Comparison of ENCODE assay signal across 8 cellular contexts in the genomic region with DNA sequence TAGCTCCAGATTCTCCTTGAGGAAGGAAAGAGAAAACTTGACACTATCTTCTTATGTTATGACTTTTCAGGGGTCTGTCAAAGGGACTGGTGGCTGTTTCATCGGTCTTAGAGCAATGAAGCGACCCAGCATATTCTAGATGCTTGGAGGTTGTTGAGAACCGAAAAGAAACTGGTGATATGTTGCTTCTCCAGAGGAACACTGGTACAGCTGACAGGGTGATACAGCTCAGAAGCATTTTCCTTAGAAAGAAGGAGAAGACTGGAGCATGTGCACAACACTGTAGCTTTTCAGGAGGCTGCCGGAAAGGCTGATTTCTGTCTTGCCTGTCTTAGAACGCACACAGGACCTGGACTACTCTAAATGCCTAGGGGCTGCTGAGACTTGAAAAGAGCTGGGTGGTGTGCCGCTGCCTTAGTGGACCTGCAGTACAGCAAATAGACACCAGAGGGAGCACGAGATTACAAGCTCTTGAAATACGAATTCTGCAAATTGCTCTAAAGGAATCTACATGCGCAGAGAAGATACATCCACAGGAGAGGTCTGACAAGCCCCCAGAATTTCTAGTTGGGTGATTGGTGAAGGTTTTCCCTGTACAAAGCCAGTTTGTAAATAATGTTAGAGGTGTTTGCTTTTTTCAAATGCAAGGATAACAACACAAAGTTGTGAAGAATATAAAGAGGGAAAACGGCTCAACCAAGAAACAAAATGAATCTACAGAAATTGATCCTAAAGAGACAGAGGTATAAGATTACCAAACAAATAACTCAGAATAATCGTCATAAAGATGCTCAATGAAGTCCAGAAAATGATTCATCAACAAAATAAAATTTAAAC.
A peak's percentile ranks its signal among the peaks of the same experiment; 100 is the strongest.
DNase-seq lines count a peak whose midpoint lies in the region; ATAC-seq, FAIRE-seq and TF ChIP-seq lines count a peak whose summit lies in the region.

No MANE protein-coding gene starts in this region.

- H4K8ac ChIP-seq in H1 (ENCODE audit: extremely low read depth, insufficient read depth, low read length) (no peak overlapping the region), mesenchymal stem cell (ENCODE audit: low read length) (no peak overlapping the region)

- no peaks in the 10 kb centered on the region for H4K20me1 ChIP-seq in H1 (replicated peaks in 1 of 2; ENCODE audit: control insufficient read depth in 1 of 2, insufficient read depth in 2 of 2, low read length in 2 of 2)

- H3K4me3 ChIP-seq in H1 (ENCODE audit: extremely low read depth in 1 of 4, insufficient read depth in 2 of 4, low read depth in 3 of 4, low read length in 4 of 4) (no peak overlapping the region), mesenchymal stem cell (ENCODE audit: insufficient read depth in 1 of 2, low read depth in 1 of 2, low read length in 2 of 2) (no peak overlapping the region), suprapubic skin (no peak overlapping the region)

- H4K5ac ChIP-seq in H1 (ENCODE audit: insufficient read length, low read depth, low read length), result no peak overlapping the region

- H3K56ac ChIP-seq in H1 (replicated peaks; ENCODE audit: insufficient read length, low read depth, low read length), result no peak overlapping the region

- ATAC-seq in GM21526 (IDR thresholded peaks at IDR 0.05; ENCODE audit: low FRiP score, unreplicated experiment), result peak; percentile 82

- H2BK120ac ChIP-seq in H1 (replicated peaks; ENCODE audit: low read depth, low read length) (no peak overlapping the region), mesenchymal stem cell (ENCODE audit: low read depth, low read length) (no peak overlapping the region)

- no peak for TF ChIP-seq POLR2A in H1 (IDR thresholded peaks at IDR 0.05; ENCODE audit: control extremely low read depth in 1 of 2, low read depth in 2 of 2, low read length in 2 of 2)
- TF ChIP-seq POLR2A in suprapubic skin (IDR thresholded peaks at IDR 0.05), result no peak

- H3K18ac ChIP-seq in H1 (ENCODE audit: extremely low read depth, low read length), result no peak overlapping the region
- H3K18ac ChIP-seq in mesenchymal stem cell (ENCODE audit: low read depth in 1 of 2, low read length in 2 of 2), result no peak overlapping the region

- 28% methylated on average over 8 of the region's 11 CpGs; no CpG with 5 or more reads in 1 of the 2 experiments for WGBS in H1 (ENCODE audit: extremely low coverage in 1 of 2, insufficient coverage in 1 of 2, insufficient read length in 1 of 2, insufficient replicate concordance in 2 of 2, low coverage in 1 of 2, low lambda C conversion rate in 2 of 2, missing lambda C conversion rate in 1 of 2), 2 experiments
- WGBS in mesenchymal stem cell, result 34% methylated on average over 9 of the region's 11 CpGs
- 29% methylated on average over 11 of the region's 11 CpGs for WGBS in suprapubic skin

- H3K9ac ChIP-seq in H1 (replicated peaks in 1 of 4; ENCODE audit: extremely low read depth in 1 of 4, low read depth in 3 of 4, low read length in 3 of 4) (no peak overlapping the region), mesenchymal stem cell (ENCODE audit: low read length) (no peak overlapping the region)

- H2BK20ac ChIP-seq in H1 (ENCODE audit: low read length), result no peak overlapping the region

- no peak for TF ChIP-seq EP300 in H1 (IDR thresholded peaks at IDR 0.05; ENCODE audit: borderline replicate concordance in 1 of 2, low read depth in 2 of 2, low read length in 2 of 2)
- TF ChIP-seq EP300 in suprapubic skin (IDR thresholded peaks at IDR 0.05), result no peak

- H2BK5ac ChIP-seq in H1 (ENCODE audit: low read depth, low read length) (no peak overlapping the region), mesenchymal stem cell (ENCODE audit: low read depth, low read length, poor library complexity, severe bottlenecking) (no peak overlapping the region)

- H3K9me3 ChIP-seq in H1 (ENCODE audit: insufficient read depth in 2 of 2, low read depth in 1 of 2, low read length in 1 of 2) (no peaks in the 10 kb centered on the region), mesenchymal stem cell (ENCODE audit: control insufficient read depth, low read length) (no peaks in the 10 kb centered on the region), suprapubic skin (no peaks in the 10 kb centered on the region)

- H3K23ac ChIP-seq in H1 (ENCODE audit: insufficient read length) (no peak overlapping the region), mesenchymal stem cell (ENCODE audit: low read length in 2 of 2) (no peak overlapping the region)

- no peak overlapping the region for H3K4me2 ChIP-seq in H1 (ENCODE audit: insufficient read depth in 1 of 2, low read depth in 2 of 2, low read length in 2 of 2)
- no peak overlapping the region for H3K4me2 ChIP-seq in mesenchymal stem cell (ENCODE audit: low read length, poor library complexity, severe bottlenecking)

- TF ChIP-seq CTCF in D721Med (IDR thresholded peaks at IDR 0.05; ENCODE audit: insufficient read depth, missing control alignments) (peak; percentile 61), VCaP (conservative IDR thresholded peaks at IDR 0.05) (peak; percentile 85), H1 (IDR thresholded peaks at IDR 0.05; ENCODE audit: control extremely low read depth in 1 of 3, insufficient read depth in 1 of 3, low read depth in 1 of 3, low read length in 3 of 3) (peak; percentile 41 to 67 (median 42); a peak in 3 of 4 replicates), suprapubic skin (IDR thresholded peaks at IDR 0.05) (peak; percentile 64 to 77)

- H3K4ac ChIP-seq in H1 (replicated peaks; ENCODE audit: insufficient read length, low read depth, low read length), result no peak overlapping the region
- no peak overlapping the region for H3K4ac ChIP-seq in mesenchymal stem cell (ENCODE audit: low read depth in 1 of 2, low read length in 2 of 2)

- H2AFZ ChIP-seq in H1 (ENCODE audit: low read length), result no peak overlapping the region
- no peak overlapping the region for H2AFZ ChIP-seq in mesenchymal stem cell (ENCODE audit: low read depth, low read length)

- H2AK5ac ChIP-seq in H1 (ENCODE audit: low read depth, low read length), result no peak overlapping the region
- H2AK5ac ChIP-seq in mesenchymal stem cell (ENCODE audit: low read length, severe bottlenecking), result no peak overlapping the region

- no peak overlapping the region for H3K14ac ChIP-seq in H1 (ENCODE audit: insufficient read length)
- H3K14ac ChIP-seq in mesenchymal stem cell (ENCODE audit: low read length in 2 of 2), result no peak overlapping the region

- H3K36me3 ChIP-seq in H1 (ENCODE audit: control insufficient read depth in 2 of 4, insufficient read depth in 4 of 4, low read length in 3 of 4), result no peaks in the 10 kb centered on the region
- H3K36me3 ChIP-seq in mesenchymal stem cell (ENCODE audit: control insufficient read depth in 1 of 2, insufficient read depth in 2 of 2, low read depth in 1 of 2, low read length in 2 of 2), result no peaks in the 10 kb centered on the region
- H3K36me3 ChIP-seq in suprapubic skin, result no peaks in the 10 kb centered on the region

- no peak for DNase-seq in D721Med (ENCODE audit: insufficient read length, low spot score)
- DNase-seq in NCI-H1694 (lab: John Stamatoyannopoulos, UW), result peak; percentile 47
- DNase-seq in H1 (ENCODE audit: low read depth in 1 of 2, low spot score in 2 of 2), result peak; percentile 31 to 79
- DNase-seq in mesenchymal stem cell, result peak; percentile 40
- no peak for DNase-seq in suprapubic skin (ENCODE audit: low spot score in 2 of 2)
- no peak for DNase-seq in effector CD8-positive, alpha-beta T cell (lab: John Stamatoyannopoulos, UW)

- H3K79me1 ChIP-seq in H1 (ENCODE audit: low read depth, low read length) (no peaks in the 10 kb centered on the region), mesenchymal stem cell (replicated peaks; ENCODE audit: low read length, poor library complexity, severe bottlenecking) (no peaks in the 10 kb centered on the region)

- H2BK12ac ChIP-seq in H1 (ENCODE audit: low read depth, low read length) (no peak overlapping the region), mesenchymal stem cell (ENCODE audit: low read length in 2 of 2) (no peak overlapping the region)

- POLR2A ChIA-PET in H1 (lab: Charles Lee; ENCODE audit: partially characterized antibody), result no interaction called here

- H3K27ac ChIP-seq in VCaP (no peak overlapping the region), H1 (ENCODE audit: low read depth, low read length) (no peak overlapping the region), mesenchymal stem cell (ENCODE audit: low read length, poor library complexity, severe bottlenecking) (no peak overlapping the region), suprapubic skin (no peak overlapping the region)

- H2BK15ac ChIP-seq in H1 (ENCODE audit: low read length) (no peak overlapping the region), mesenchymal stem cell (ENCODE audit: low read depth, poor library complexity, severe bottlenecking) (no peak overlapping the region)

- H4K91ac ChIP-seq in H1 (replicated peaks; ENCODE audit: insufficient read length, low read length) (no peak overlapping the region), mesenchymal stem cell (ENCODE audit: low read length) (no peak overlapping the region)

- H3K27me3 ChIP-seq in H1 (replicated peaks in 1 of 4; ENCODE audit: control insufficient read depth in 3 of 4, extremely low read depth in 1 of 4, insufficient read depth in 3 of 4, low read length in 3 of 4) (no peaks in the 10 kb centered on the region), mesenchymal stem cell (ENCODE audit: control insufficient read depth in 1 of 2, insufficient read depth in 1 of 2, low read length in 2 of 2) (no peaks in the 10 kb centered on the region), suprapubic skin (no peaks in the 10 kb centered on the region)

- H3K4me1 ChIP-seq in H1 (replicated peaks in 1 of 4; ENCODE audit: control insufficient read depth in 3 of 4, insufficient read depth in 4 of 4, low read length in 3 of 4) (no peaks in the 10 kb centered on the region), mesenchymal stem cell (ENCODE audit: control insufficient read depth, insufficient read depth, low read depth, low read length) (no peaks in the 10 kb centered on the region), suprapubic skin (no peaks in the 10 kb centered on the region)

- H3K79me2 ChIP-seq in H1 (ENCODE audit: control insufficient read depth in 1 of 2, insufficient read depth in 2 of 2, low read length in 2 of 2), result no peaks in the 10 kb centered on the region

- H3K23me2 ChIP-seq in H1 (ENCODE audit: low read depth, low read length), result no peaks in the 10 kb centered on the region

- FAIRE-seq in D721Med (lab: Jason Lieb, UNC) (no peak), H1 (lab: Jason Lieb, UNC) (peak; percentile 95)

- peak; percentile 79 to 81 for TF ChIP-seq RAD21 in H1 (IDR thresholded peaks at IDR 0.05 in 1 of 2, conservative IDR thresholded peaks at IDR 0.05 in 1 of 2; ENCODE audit: low read depth in 2 of 2, low read length in 2 of 2)

- CTCF ChIA-PET in H1 (lab: Charles Lee; ENCODE audit: partially characterized antibody), result interaction anchor here (0.6 to 1.7 kb wide), 15 partner anchors 13 to 865 kb away, joined by 3 to 5 read pairs (median 4); no protein-coding TSS in a partner anchor

TF ChIP-seq in H1, 55 proteins besides CTCF, POLR2A, EP300 and RAD21 (continues in another document):
- TF ChIP-seq RXRA (IDR thresholded peaks at IDR 0.05; ENCODE audit: insufficient read depth, low read depth, low read length) (no peak), EZH2 (IDR thresholded peaks at IDR 0.05; ENCODE audit: low read depth, low read length, severe bottlenecking) (no peak), JUND (IDR thresholded peaks at IDR 0.05; ENCODE audit: low read length) (no peak), TAF7 (optimal IDR thresholded peaks at IDR 0.05; ENCODE audit: borderline replicate concordance, low read depth, low read length) (no peak), CREB1 (IDR thresholded peaks at IDR 0.05) (no peak)

Comparison
In these comparisons a context has a peak if more than half of its experiments do, and no peak if none do; other contexts are left out.
1. DNase-seq: peak in NCI-H1694 (single experiment), H1 (2 of 2) and mesenchymal stem cell (single experiment); none in D721Med (single experiment), suprapubic skin (0 of 2) and effector CD8-positive, alpha-beta T cell (single experiment).
2. Peak in every context shown above with its lines, with median percentiles within 50 percentile points of each other: CTCF ChIP-seq.